ENCODE assay signal across 29 cellular contexts in the genomic region with DNA sequence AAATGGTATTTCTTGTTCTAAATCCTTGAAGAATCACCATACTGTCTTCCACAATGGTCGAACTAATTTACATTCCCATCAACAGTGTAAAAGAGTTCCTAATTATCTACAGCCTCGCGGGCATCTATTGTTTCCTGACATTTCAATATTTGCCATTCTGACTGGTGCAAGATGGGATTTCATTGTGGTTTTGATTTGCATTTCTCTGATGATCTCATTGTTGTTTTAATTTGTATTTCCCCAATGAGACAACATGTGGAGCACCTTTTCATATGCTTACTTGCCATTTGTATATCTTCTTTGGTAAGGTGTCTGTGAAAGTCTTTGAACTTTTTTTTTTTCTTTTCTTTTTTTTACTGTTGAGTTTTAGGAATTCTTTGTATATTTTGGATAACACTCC.
"Had no signal": no experiment of that assay in that cellular context is flagged by ENCODE, and none has a peak within 500 bp of the region (broad histone marks: within the 10 kb centered on the region; RNA-seq: fewer than 3 reads in every experiment).

No MANE protein-coding gene starts in this region.

- ATAC-seq: left colon; left lung; natural killer cell; right lobe of liver; stimulated activated memory B cell treated with anti-CD40 and anti-IgM and Interleukin-4, amounts not matched to agents 10 μg/mL and 1 μg/mL and 100 μg/mL, for 72 hours; stimulated activated naive CD8-positive, alpha-beta T cell treated with anti-CD3 and anti-CD28 coated beads, Interleukin-15, amount 100 ng/mL, for 72 hours had no signal

- H3K27ac ChIP-seq: left lung, neural progenitor cell, neutrophil, right atrium auricular region, right lobe of liver, tibial nerve, uterus had no signal

- H3K36me3 Mint-ChIP-seq: mesothelial cell of epicardium; naive B cell; natural killer cell; neural progenitor cell; stimulated activated memory B cell treated with anti-CD40 and anti-IgM and Interleukin-4, amounts not matched to agents 10 μg/mL and 1 μg/mL and 100 μg/mL, for 72 hours; type B pancreatic cell had no signal

- H3K9me3 Mint-ChIP-seq: mesothelial cell of epicardium, nephron progenitor cell, neural progenitor cell, type B pancreatic cell had no signal

- H3K4me1 Mint-ChIP-seq: immature natural killer cell; mesothelial cell of epicardium; naive B cell; natural killer cell; nephron progenitor cell; stimulated activated memory B cell treated with anti-CD40 and anti-IgM and Interleukin-4, amounts not matched to agents 10 μg/mL and 1 μg/mL and 100 μg/mL, for 72 hours; stimulated activated naive CD8-positive, alpha-beta T cell treated with anti-CD3 and anti-CD28 coated beads, Interleukin-15, amount 100 ng/mL, for 72 hours had no signal

- H3K4me2 ChIP-seq: neural progenitor cell, smooth muscle cell had no signal

- H3K36me3 ChIP-seq: left lung, neural progenitor cell, neutrophil, right atrium auricular region, right lobe of liver, tibial nerve, uterus had no signal

- H3K27me3 Mint-ChIP-seq: progenitor cell of endocrine pancreas; stimulated activated memory B cell treated with anti-CD40 and anti-IgM and Interleukin-4, amounts not matched to agents 10 μg/mL and 1 μg/mL and 100 μg/mL, for 72 hours; stimulated activated naive CD8-positive, alpha-beta T cell treated with anti-CD3 and anti-CD28 coated beads, Interleukin-15, amount 100 ng/mL, for 72 hours; type B pancreatic cell had no signal

- H3K4me3 Mint-ChIP-seq: immature natural killer cell; mesothelial cell of epicardium; naive B cell; natural killer cell; nephron progenitor cell; neural progenitor cell; stimulated activated memory B cell treated with anti-CD40 and anti-IgM and Interleukin-4, amounts not matched to agents 10 μg/mL and 1 μg/mL and 100 μg/mL, for 72 hours; stimulated activated naive CD8-positive, alpha-beta T cell treated with anti-CD3 and anti-CD28 coated beads, Interleukin-15, amount 100 ng/mL, for 72 hours; type B pancreatic cell had no signal

- H3K9me3 ChIP-seq: neutrophil, right atrium auricular region, right lobe of liver, uterus had no signal

- DNase-seq: hypothalamus; immature natural killer cell; kidney; left colon; left lung; mesendoderm; naive B cell; natural killer cell; nephron progenitor cell; occipital lobe; right lobe of liver; stimulated activated CD4-positive, alpha-beta T cell treated with anti-CD3 and anti-CD28 coated beads, Interleukin-1b, Interleukin-23, amount 100 ng/mL, for 48 hours; stimulated activated CD4-positive, alpha-beta T cell treated with anti-CD3 and anti-CD28 coated beads, Interleukin-2, amount 100 ng/mL, for 48 hours; stimulated activated CD4-positive, alpha-beta T cell treated with anti-CD3 and anti-CD28 coated beads, Interleukin-4, amount 100 ng/mL, for 4 hours; stimulated activated CD8-positive, alpha-beta memory T cell treated with anti-CD3 and anti-CD28 coated beads, Interleukin-4, amount 100 ng/mL, for 48 hours; stimulated activated naive CD4-positive, alpha-beta T cell treated with Interleukin-2 at 50 U/mL for 16 hours; stimulated activated naive CD8-positive, alpha-beta T cell treated with anti-CD3 and anti-CD28 coated beads, Interleukin-15, amount 100 ng/mL, for 72 hours; substantia nigra; uterus had no signal

- H3K4me3 ChIP-seq: left lung, lung, neural progenitor cell, right atrium auricular region, right lobe of liver, smooth muscle cell, tibial nerve, uterus had no signal

- H3K27me3 ChIP-seq: left lung, neural progenitor cell, neutrophil, right atrium auricular region, right lobe of liver, tibial nerve, uterus had no signal

- H2AFZ ChIP-seq: neural progenitor cell had no signal

- H3K9ac ChIP-seq: neural progenitor cell had no signal

- H3K4me1 ChIP-seq: left lung, right atrium auricular region, right lobe of liver, tibial nerve, uterus had no signal

- H3K27ac Mint-ChIP-seq: immature natural killer cell; mesothelial cell of epicardium; naive B cell; natural killer cell; nephron progenitor cell; neural progenitor cell; stimulated activated memory B cell treated with anti-CD40 and anti-IgM and Interleukin-4, amounts not matched to agents 10 μg/mL and 1 μg/mL and 100 μg/mL, for 72 hours; stimulated activated naive CD8-positive, alpha-beta T cell treated with anti-CD3 and anti-CD28 coated beads, Interleukin-15, amount 100 ng/mL, for 72 hours; type B pancreatic cell had no signal
